2 cellular contexts compared by ENCODE assay signal in the genomic region with DNA sequence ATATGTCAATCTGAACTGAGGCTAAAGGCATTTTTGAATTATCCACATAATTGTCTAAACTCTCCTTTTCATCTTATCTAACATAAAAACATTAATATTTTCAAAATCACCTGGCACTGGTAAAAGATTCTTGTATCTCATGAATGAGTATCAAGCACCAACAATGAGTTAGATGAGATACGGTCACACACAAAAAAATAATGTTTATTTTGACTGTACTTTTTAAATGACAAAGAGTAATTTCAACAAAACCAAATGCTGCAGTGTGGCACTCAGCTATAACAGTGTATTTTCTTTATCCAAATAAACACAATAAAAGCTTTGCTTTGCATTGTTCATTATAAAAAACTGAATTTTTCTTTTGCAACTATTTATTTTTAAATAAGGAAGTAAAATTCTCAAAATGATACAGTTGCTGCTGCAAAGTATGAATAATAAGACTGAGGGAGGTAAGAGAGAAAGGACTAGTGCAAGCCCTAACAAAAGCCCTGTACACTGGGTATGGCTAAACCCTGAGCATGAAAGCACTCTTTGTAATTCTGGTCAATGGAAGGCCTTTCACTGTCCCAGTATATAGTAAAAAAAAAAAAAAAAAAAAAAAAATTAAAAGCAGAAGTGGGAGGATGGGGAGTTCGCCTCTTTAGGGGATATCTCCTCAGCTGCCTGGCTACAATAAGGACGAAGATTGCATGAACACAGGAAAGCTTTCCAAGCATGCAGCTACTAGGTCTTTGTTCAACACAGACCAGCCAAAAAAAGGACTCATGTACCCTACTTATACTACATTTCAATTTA.
TF ChIP-seq lines count a peak whose summit lies in the region.

No MANE protein-coding gene starts in this region.

TF ChIP-seq in GM12878, 131 proteins besides CTCF, POLR2A, EP300 and RAD21:
- TF ChIP-seq PML (IDR thresholded peaks at IDR 0.05; ENCODE audit: low read length) (no peak), ZBTB40 (IDR thresholded peaks at IDR 0.05; ENCODE audit: borderline replicate concordance) (peak; percentile 31; the same call in 1 of the 2 replicates), CHD2 (IDR thresholded peaks at IDR 0.05; ENCODE audit: borderline replicate concordance, low read depth, low read length) (no peak), ZNF384 (IDR thresholded peaks at IDR 0.05; ENCODE audit: borderline replicate concordance, low read depth, low read length) (peak; percentile 96), IKZF1 (conservative IDR thresholded peaks at IDR 0.05) (no peak), SIN3A (IDR thresholded peaks at IDR 0.05; ENCODE audit: low read depth, low read length) (no peak), BCL11A (IDR thresholded peaks at IDR 0.05; ENCODE audit: low read depth, low read length) (no peak), NFYA (IDR thresholded peaks at IDR 0.05; ENCODE audit: borderline replicate concordance, low read depth, low read length) (no peak), TCF3 (IDR thresholded peaks at IDR 0.05; ENCODE audit: borderline replicate concordance, insufficient read depth, low read depth, low read length) (no peak), SPI1 (IDR thresholded peaks at IDR 0.05; ENCODE audit: borderline replicate concordance, insufficient read depth, low read depth, low read length) (peak; percentile 81)
- TF ChIP-seq, protein P1, sequence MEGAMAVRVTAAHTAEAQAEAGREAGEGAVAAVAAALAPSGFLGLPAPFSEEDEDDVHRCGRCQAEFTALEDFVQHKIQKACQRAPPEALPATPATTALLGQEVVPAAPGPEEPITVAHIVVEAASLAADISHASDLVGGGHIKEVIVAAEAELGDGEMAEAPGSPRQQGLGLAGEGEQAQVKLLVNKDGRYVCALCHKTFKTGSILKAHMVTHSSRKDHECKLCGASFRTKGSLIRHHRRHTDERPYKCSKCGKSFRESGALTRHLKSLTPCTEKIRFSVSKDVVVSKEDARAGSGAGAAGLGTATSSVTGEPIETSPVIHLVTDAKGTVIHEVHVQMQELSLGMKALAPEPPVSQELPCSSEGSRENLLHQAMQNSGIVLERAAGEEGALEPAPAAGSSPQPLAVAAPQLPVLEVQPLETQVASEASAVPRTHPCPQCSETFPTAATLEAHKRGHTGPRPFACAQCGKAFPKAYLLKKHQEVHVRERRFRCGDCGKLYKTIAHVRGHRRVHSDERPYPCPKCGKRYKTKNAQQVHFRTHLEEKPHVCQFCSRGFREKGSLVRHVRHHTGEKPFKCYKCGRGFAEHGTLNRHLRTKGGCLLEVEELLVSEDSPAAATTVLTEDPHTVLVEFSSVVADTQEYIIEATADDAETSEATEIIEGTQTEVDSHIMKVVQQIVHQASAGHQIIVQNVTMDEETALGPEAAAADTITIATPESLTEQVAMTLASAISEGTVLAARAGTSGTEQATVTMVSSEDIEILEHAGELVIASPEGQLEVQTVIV (IDR thresholded peaks at IDR 0.05; ENCODE audit: borderline replicate concordance, partially characterized antibody), result no peak

TF ChIP-seq in HepG2, 621 proteins besides CTCF, POLR2A, EP300 and RAD21:
- TF ChIP-seq ZNF75D (CRISPR knock-in tag; IDR thresholded peaks at IDR 0.05; ENCODE audit: borderline replicate concordance) (no peak), ZNF362 (CRISPR knock-in tag; IDR thresholded peaks at IDR 0.05; ENCODE audit: borderline replicate concordance) (peak; percentile 48; the same call in 1 of the 2 replicates)
